In genomic region chr11:132898021-132898420, GRCh38 we compare ENCODE assay signal across 29 cellular contexts.
A peak's percentile ranks its signal among the peaks of the same experiment; 100 is the strongest.
DNase-seq lines count a peak whose midpoint lies in the region; ATAC-seq, FAIRE-seq and TF ChIP-seq lines count a peak whose summit lies in the region.
"Had no signal": no experiment of that assay in that cellular context is flagged by ENCODE, and none has a peak within 500 bp of the region (broad histone marks: within the 10 kb centered on the region; RNA-seq: fewer than 3 reads in every experiment).

No MANE protein-coding gene starts in this region.

- no peak overlapping the region for H3K4me3 ChIP-seq in right lobe of liver
- no peak overlapping the region for H3K4me3 ChIP-seq in ascending aorta
- H3K4me3 ChIP-seq: coronary artery, SJCRH30, transverse colon had no signal

- H3K36me3 ChIP-seq in right lobe of liver (no peaks in the 10 kb centered on the region), ascending aorta (no peaks in the 10 kb centered on the region)
- H3K36me3 ChIP-seq: SJCRH30, transverse colon had no signal

- H3K27ac ChIP-seq in right lobe of liver = peak overlapping the region in 2 of 3 donors; percentile 34 to 47
- H3K27ac ChIP-seq in ascending aorta = no peak overlapping the region
- H3K27ac ChIP-seq: coronary artery, KMS-11, SJCRH30, transverse colon had no signal

- H3K27me3 ChIP-seq in right lobe of liver (no peaks in the 10 kb centered on the region), ascending aorta (no peaks in the 10 kb centered on the region)
- H3K27me3 ChIP-seq: SJCRH30, transverse colon had no signal

- TF ChIP-seq CTCF in right lobe of liver (IDR thresholded peaks at IDR 0.05) = no peak
- no peak for TF ChIP-seq CTCF in ascending aorta (IDR thresholded peaks at IDR 0.05)

- ATAC-seq in right lobe of liver (peak; percentile 83 to 87 (median 84)), Right ventricle myocardium superior (ENCODE audit: poor library complexity) (no peak), GM18873 (IDR thresholded peaks at IDR 0.05; ENCODE audit: low FRiP score, unreplicated experiment) (no peak)
- ATAC-seq: activated T-cell treated with anti-CD3 and anti-CD28 coated beads, Interleukin-2, amount 50 U/mL, for 72 hours; CD8-positive, alpha-beta T cell; left cardiac atrium; naive thymus-derived CD8-positive, alpha-beta T cell; Panc1; stimulated activated naive CD8-positive, alpha-beta T cell treated with anti-CD3 and anti-CD28 coated beads, Interleukin-15, amount 100 ng/mL, for 72 hours; T-cell had no signal

- H3K4me1 ChIP-seq in right lobe of liver (peaks cover 0 to 15% (median 3%) of the 10 kb centered on the region in 4 donors), ascending aorta (no peaks in the 10 kb centered on the region)
- H3K4me1 ChIP-seq: SJCRH30, transverse colon had no signal

- intact Hi-C loops in right lobe of liver (cut with DNase I) = no loop called here
- intact Hi-C loops in Right ventricle myocardium superior (cut with DNase I) = no loop called here
- intact Hi-C loops in ascending aorta (cut with DNase I) = no loop called here

- FAIRE-seq in GM12892 (lab: Jason Lieb, UNC) = no peak
- FAIRE-seq: TTC549 had no signal

- WGBS in right lobe of liver (ENCODE audit: insufficient coverage, low coverage, low lambda C conversion rate, missing lambda C conversion rate) = 33% methylated on average over 3 of the region's 4 CpGs

- DNase-seq in H4 (ENCODE audit: low spot score) (peak; percentile 48), NCI-H1092 (lab: John Stamatoyannopoulos, UW) (peak; percentile 56), cerebellar nuclear complex (lab: John Stamatoyannopoulos, UW) (peak; percentile 90 to 96), right lobe of liver (peak; percentile 75 to 85 (median 77)), Right ventricle myocardium superior (no peak), ascending aorta (ENCODE audit: low spot score in 2 of 2) (no peak), GM12892 (ENCODE audit: insufficient read length) (no peak)
- DNase-seq: activated CD4-positive, alpha-beta T cell treated with anti-CD3 and anti-CD28 coated beads for 1 hour; activated naive CD4-positive, alpha-beta T cell treated with anti-CD3 and anti-CD28 coated beads, Interleukin-2, amount 50 U/mL, for 16 hours; activated T-cell treated with anti-CD3 and anti-CD28 coated beads, Interleukin-2, amount 50 U/mL, for 72 hours; anterior cingulate cortex; CD8-positive, alpha-beta T cell; DMS79; endodermal cell; head of caudate nucleus; left cardiac atrium; naive thymus-derived CD8-positive, alpha-beta T cell; NCI-H1930; NCI-H446; retina; SJCRH30; stimulated activated naive CD8-positive, alpha-beta T cell treated with anti-CD3 and anti-CD28 coated beads, Interleukin-15, amount 100 ng/mL, for 72 hours; T-cell; transverse colon had no signal

- H3K9me3 ChIP-seq in right lobe of liver (no peaks in the 10 kb centered on the region), ascending aorta (no peaks in the 10 kb centered on the region)
- H3K9me3 ChIP-seq: SJCRH30, transverse colon had no signal

- TF ChIP-seq POLR2A in right lobe of liver (IDR thresholded peaks at IDR 0.05) = no peak
- TF ChIP-seq POLR2A in GM12892 (IDR thresholded peaks at IDR 0.05; ENCODE audit: low read depth, low read length) = no peak

Comparison
In these comparisons a context has a peak if more than half of its experiments do, and no peak if none do; other contexts are left out.
1. DNase-seq: peak in H4 (single experiment), NCI-H1092 (single experiment), cerebellar nuclear complex (2 of 2) and right lobe of liver (3 of 3); none in Right ventricle myocardium superior (single experiment), ascending aorta (0 of 2) and GM12892 (single experiment).
2. ATAC-seq: peak in right lobe of liver (4 of 4); none in Right ventricle myocardium superior (single experiment) and GM18873 (single experiment).
3. H3K27ac ChIP-seq: peak in right lobe of liver (2 of 3); none in ascending aorta (0 of 2).